ENCODE assay signal across 2 cellular contexts in the genomic region with DNA sequence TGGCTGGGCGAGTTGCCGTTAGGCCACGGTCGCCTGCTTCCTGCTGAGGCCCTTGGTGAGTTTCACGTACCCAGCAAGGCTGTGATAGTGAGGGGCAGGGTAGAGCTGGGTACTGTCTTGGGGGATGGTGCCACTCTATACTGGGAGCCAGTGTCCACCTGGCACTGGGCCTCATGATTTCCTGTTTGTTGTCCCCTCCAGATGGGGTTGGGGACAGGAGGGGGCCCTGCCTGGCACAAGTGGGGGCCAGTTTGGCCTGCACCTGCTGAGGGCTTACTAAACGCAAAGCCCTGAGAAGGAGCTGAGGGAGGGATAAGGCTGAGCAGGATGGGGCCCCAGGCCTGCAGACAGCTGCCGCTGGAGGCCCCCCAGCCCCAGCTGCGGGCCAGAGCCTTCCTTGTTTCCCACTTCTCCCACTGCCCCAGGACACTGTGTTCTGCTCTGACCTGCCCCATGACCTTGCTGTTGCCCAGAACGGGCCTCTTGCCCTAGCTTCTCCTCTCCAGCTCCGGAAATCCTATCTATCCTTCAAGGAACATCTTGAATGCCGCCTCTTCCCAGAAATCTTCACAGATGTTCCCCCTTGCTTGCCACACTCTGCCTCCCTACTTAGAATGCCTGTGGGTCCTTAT.
TF ChIP-seq lines count a peak whose summit lies in the region.

No MANE protein-coding gene starts in this region.

TF ChIP-seq in liver, 16 proteins besides CTCF, POLR2A, EP300 and RAD21:
- TF ChIP-seq ATF3 (IDR thresholded peaks at IDR 0.05) (no peak), GABPA (IDR thresholded peaks at IDR 0.05 in 1 of 2, conservative IDR thresholded peaks at IDR 0.05 in 1 of 2) (no peak), FOXA2 (IDR thresholded peaks at IDR 0.05) (no peak), FOXA1 (IDR thresholded peaks at IDR 0.05) (no peak), SP1 (IDR thresholded peaks at IDR 0.05) (peak; percentile 21), JUND (IDR thresholded peaks at IDR 0.05) (no peak), NR2F2 (IDR thresholded peaks at IDR 0.05) (peak; percentile 92), RXRA (IDR thresholded peaks at IDR 0.05) (peak in 1 of 2 donors; percentile 41)
- TF ChIP-seq, protein P1, sequence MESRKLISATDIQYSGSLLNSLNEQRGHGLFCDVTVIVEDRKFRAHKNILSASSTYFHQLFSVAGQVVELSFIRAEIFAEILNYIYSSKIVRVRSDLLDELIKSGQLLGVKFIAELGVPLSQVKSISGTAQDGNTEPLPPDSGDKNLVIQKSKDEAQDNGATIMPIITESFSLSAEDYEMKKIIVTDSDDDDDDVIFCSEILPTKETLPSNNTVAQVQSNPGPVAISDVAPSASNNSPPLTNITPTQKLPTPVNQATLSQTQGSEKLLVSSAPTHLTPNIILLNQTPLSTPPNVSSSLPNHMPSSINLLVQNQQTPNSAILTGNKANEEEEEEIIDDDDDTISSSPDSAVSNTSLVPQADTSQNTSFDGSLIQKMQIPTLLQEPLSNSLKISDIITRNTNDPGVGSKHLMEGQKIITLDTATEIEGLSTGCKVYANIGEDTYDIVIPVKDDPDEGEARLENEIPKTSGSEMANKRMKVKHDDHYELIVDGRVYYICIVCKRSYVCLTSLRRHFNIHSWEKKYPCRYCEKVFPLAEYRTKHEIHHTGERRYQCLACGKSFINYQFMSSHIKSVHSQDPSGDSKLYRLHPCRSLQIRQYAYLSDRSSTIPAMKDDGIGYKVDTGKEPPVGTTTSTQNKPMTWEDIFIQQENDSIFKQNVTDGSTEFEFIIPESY (IDR thresholded peaks at IDR 0.05) = no peak

TF ChIP-seq in WTC11, 78 proteins besides CTCF, POLR2A, EP300 and RAD21:
- TF ChIP-seq ZBTB43 (CRISPR knock-in tag; IDR thresholded peaks at IDR 0.05) (no peak), KAT7 (CRISPR knock-in tag; IDR thresholded peaks at IDR 0.05; ENCODE audit: borderline replicate concordance) (no peak), GRHL2 (CRISPR knock-in tag; IDR thresholded peaks at IDR 0.05; ENCODE audit: insufficient replicate concordance, severe bottlenecking) (no peak), NFATC4 (CRISPR knock-in tag; IDR thresholded peaks at IDR 0.05) (no peak), HMGXB4 (CRISPR knock-in tag; IDR thresholded peaks at IDR 0.05) (no peak), CBFB (CRISPR knock-in tag; IDR thresholded peaks at IDR 0.05; ENCODE audit: low read depth) (no peak), CREB1 (CRISPR knock-in tag; IDR thresholded peaks at IDR 0.05) (no peak), FOXK1 (CRISPR knock-in tag; IDR thresholded peaks at IDR 0.05) (no peak), NFYB (CRISPR knock-in tag; conservative IDR thresholded peaks at IDR 0.05; ENCODE audit: low read depth) (no peak), GTF2I (CRISPR knock-in tag; conservative IDR thresholded peaks at IDR 0.05) (no peak), RORB (CRISPR knock-in tag; IDR thresholded peaks at IDR 0.05) (no peak), ZNF219 (CRISPR knock-in tag; IDR thresholded peaks at IDR 0.05; ENCODE audit: borderline replicate concordance) (no peak), E2F4 (CRISPR knock-in tag; IDR thresholded peaks at IDR 0.05; ENCODE audit: borderline replicate concordance, low read depth) (no peak), ZNF281 (CRISPR knock-in tag; IDR thresholded peaks at IDR 0.05) (no peak), HMGA2 (CRISPR knock-in tag; IDR thresholded peaks at IDR 0.05) (no peak)
- TF ChIP-seq, protein P2, sequence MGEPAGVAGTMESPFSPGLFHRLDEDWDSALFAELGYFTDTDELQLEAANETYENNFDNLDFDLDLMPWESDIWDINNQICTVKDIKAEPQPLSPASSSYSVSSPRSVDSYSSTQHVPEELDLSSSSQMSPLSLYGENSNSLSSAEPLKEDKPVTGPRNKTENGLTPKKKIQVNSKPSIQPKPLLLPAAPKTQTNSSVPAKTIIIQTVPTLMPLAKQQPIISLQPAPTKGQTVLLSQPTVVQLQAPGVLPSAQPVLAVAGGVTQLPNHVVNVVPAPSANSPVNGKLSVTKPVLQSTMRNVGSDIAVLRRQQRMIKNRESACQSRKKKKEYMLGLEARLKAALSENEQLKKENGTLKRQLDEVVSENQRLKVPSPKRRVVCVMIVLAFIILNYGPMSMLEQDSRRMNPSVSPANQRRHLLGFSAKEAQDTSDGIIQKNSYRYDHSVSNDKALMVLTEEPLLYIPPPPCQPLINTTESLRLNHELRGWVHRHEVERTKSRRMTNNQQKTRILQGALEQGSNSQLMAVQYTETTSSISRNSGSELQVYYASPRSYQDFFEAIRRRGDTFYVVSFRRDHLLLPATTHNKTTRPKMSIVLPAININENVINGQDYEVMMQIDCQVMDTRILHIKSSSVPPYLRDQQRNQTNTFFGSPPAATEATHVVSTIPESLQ (CRISPR knock-in tag; IDR thresholded peaks at IDR 0.05) = no peak
- TF ChIP-seq, protein P3, sequence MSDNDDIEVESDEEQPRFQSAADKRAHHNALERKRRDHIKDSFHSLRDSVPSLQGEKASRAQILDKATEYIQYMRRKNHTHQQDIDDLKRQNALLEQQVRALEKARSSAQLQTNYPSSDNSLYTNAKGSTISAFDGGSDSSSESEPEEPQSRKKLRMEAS (CRISPR knock-in tag; IDR thresholded peaks at IDR 0.05) = no peak
